ENCODE assay signal across 1 cellular context in the genomic region with DNA sequence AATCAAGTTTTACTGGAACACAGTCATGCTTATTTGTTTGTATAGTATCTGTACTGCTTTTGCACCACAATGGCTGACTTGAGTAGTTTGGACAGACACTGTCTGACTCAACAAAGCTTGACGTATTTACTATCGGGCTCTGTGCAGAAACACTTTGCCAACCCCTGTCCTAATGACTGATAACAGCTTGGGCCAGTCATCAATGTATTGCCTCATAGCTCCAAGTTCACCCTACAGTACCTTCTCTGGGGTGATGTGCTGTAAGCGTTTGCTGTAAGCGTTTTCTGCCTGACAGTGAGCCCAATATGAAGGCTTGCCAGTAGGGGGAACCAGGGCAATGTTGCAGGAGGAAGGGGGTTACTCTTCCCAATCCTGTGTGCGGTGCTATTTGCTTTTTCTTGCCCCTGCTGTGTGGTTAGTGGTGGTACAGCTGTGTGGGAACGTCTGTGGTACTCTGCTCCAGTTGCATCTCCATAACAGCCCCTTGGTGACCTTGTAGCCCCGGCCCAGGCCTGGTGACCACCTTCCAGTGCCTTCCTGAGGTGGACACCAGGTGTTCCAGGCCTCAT.
TF ChIP-seq lines count a peak whose summit lies in the region.

No MANE protein-coding gene starts in this region.

TF ChIP-seq in GM12878, 131 proteins besides CTCF, POLR2A, EP300 and RAD21 (continued from another document):
- TF ChIP-seq ATF2 (IDR thresholded peaks at IDR 0.05; ENCODE audit: low read length) = no peak
- no peak for TF ChIP-seq MEF2B (IDR thresholded peaks at IDR 0.05; ENCODE audit: partially characterized antibody, poor library complexity, severe bottlenecking)
- TF ChIP-seq CBX5 (IDR thresholded peaks at IDR 0.05; ENCODE audit: low read depth) = no peak
- no peak for TF ChIP-seq STAT3 (IDR thresholded peaks at IDR 0.05; ENCODE audit: low read depth, low read length)
